1 cellular context compared by ENCODE assay signal in the genomic region with DNA sequence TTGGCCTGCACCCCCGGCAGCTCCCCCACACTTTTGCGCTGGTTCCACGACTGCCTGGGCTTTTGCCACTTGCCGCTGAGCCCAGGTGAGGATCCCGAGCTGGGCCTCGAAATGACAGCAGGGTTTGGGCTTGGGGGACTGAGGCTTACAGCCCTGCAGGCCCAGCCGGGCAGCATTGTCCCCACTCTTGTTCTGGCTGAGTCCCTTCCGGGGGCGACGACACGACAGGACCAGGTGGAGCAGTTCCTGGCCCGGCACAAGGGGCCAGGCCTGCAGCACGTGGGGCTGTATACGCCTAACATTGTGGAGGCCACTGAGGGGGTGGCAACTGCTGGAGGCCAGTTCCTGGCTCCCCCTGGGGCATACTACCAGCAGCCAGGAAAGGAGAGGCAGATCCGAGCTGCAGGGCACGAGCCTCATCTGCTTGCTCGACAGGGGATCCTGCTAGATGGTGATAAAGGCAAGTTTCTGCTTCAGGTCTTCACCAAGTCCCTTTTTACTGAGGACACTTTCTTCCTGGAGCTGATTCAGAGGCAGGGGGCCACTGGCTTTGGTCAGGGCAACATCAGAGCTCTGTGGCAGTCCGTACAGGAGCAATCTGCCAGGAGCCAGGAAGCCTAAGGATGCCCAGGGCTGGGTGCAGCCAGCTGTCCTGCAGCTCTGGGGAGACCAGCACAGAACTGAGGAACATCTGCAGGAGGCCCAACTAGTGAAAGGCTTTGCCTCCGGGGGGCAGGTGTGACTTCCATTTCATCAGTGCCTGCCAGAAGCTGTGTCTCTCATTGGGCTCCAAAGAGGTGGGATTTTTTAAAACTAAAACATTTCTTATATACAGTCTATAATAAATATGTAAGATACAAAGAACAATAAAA.
TF ChIP-seq lines count a peak whose summit lies in the region.

No MANE protein-coding gene starts in this region.

TF ChIP-seq in WTC11, 78 proteins besides CTCF, POLR2A, EP300 and RAD21 (continued from another document):
- TF ChIP-seq, protein P1, sequence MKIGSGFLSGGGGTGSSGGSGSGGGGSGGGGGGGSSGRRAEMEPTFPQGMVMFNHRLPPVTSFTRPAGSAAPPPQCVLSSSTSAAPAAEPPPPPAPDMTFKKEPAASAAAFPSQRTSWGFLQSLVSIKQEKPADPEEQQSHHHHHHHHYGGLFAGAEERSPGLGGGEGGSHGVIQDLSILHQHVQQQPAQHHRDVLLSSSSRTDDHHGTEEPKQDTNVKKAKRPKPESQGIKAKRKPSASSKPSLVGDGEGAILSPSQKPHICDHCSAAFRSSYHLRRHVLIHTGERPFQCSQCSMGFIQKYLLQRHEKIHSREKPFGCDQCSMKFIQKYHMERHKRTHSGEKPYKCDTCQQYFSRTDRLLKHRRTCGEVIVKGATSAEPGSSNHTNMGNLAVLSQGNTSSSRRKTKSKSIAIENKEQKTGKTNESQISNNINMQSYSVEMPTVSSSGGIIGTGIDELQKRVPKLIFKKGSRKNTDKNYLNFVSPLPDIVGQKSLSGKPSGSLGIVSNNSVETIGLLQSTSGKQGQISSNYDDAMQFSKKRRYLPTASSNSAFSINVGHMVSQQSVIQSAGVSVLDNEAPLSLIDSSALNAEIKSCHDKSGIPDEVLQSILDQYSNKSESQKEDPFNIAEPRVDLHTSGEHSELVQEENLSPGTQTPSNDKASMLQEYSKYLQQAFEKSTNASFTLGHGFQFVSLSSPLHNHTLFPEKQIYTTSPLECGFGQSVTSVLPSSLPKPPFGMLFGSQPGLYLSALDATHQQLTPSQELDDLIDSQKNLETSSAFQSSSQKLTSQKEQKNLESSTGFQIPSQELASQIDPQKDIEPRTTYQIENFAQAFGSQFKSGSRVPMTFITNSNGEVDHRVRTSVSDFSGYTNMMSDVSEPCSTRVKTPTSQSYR (CRISPR knock-in tag; IDR thresholded peaks at IDR 0.05) = 0 out of 2 replicates have a peak, but pooled peaks have one; percentile 13
- TF ChIP-seq, protein P2, sequence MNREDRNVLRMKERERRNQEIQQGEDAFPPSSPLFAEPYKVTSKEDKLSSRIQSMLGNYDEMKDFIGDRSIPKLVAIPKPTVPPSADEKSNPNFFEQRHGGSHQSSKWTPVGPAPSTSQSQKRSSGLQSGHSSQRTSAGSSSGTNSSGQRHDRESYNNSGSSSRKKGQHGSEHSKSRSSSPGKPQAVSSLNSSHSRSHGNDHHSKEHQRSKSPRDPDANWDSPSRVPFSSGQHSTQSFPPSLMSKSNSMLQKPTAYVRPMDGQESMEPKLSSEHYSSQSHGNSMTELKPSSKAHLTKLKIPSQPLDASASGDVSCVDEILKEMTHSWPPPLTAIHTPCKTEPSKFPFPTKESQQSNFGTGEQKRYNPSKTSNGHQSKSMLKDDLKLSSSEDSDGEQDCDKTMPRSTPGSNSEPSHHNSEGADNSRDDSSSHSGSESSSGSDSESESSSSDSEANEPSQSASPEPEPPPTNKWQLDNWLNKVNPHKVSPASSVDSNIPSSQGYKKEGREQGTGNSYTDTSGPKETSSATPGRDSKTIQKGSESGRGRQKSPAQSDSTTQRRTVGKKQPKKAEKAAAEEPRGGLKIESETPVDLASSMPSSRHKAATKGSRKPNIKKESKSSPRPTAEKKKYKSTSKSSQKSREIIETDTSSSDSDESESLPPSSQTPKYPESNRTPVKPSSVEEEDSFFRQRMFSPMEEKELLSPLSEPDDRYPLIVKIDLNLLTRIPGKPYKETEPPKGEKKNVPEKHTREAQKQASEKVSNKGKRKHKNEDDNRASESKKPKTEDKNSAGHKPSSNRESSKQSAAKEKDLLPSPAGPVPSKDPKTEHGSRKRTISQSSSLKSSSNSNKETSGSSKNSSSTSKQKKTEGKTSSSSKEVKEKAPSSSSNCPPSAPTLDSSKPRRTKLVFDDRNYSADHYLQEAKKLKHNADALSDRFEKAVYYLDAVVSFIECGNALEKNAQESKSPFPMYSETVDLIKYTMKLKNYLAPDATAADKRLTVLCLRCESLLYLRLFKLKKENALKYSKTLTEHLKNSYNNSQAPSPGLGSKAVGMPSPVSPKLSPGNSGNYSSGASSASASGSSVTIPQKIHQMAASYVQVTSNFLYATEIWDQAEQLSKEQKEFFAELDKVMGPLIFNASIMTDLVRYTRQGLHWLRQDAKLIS (CRISPR knock-in tag; IDR thresholded peaks at IDR 0.05; ENCODE audit: borderline replicate concordance) = no peak
- TF ChIP-seq ZNF423 (CRISPR knock-in tag; IDR thresholded peaks at IDR 0.05) (peak; percentile 38; the same call in 1 of the 2 replicates), SP1 (CRISPR knock-in tag; conservative IDR thresholded peaks at IDR 0.05) (no peak), OVOL2 (CRISPR knock-in tag; IDR thresholded peaks at IDR 0.05; ENCODE audit: borderline replicate concordance) (no peak), ZBTB21 (CRISPR knock-in tag; IDR thresholded peaks at IDR 0.05; ENCODE audit: borderline replicate concordance) (no peak), RELA (CRISPR knock-in tag; IDR thresholded peaks at IDR 0.05; ENCODE audit: borderline replicate concordance) (peak; percentile 54; the same call in 1 of the 2 replicates), ZNF396 (CRISPR knock-in tag; IDR thresholded peaks at IDR 0.05; ENCODE audit: borderline replicate concordance) (no peak), ESRRA (CRISPR knock-in tag; IDR thresholded peaks at IDR 0.05; ENCODE audit: borderline replicate concordance) (no peak), TEAD1 (CRISPR knock-in tag; IDR thresholded peaks at IDR 0.05) (peak; percentile 27; the same call in 1 of the 2 replicates), ZNF671 (CRISPR knock-in tag; IDR thresholded peaks at IDR 0.05) (no peak), ZNF138 (CRISPR knock-in tag; conservative IDR thresholded peaks at IDR 0.05) (no peak)
- TF ChIP-seq, protein P3, sequence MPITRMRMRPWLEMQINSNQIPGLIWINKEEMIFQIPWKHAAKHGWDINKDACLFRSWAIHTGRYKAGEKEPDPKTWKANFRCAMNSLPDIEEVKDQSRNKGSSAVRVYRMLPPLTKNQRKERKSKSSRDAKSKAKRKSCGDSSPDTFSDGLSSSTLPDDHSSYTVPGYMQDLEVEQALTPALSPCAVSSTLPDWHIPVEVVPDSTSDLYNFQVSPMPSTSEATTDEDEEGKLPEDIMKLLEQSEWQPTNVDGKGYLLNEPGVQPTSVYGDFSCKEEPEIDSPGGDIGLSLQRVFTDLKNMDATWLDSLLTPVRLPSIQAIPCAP (CRISPR knock-in tag; IDR thresholded peaks at IDR 0.05) = 0 out of 2 replicates have a peak, but pooled peaks have one; percentile 26
